In the genomic region with DNA sequence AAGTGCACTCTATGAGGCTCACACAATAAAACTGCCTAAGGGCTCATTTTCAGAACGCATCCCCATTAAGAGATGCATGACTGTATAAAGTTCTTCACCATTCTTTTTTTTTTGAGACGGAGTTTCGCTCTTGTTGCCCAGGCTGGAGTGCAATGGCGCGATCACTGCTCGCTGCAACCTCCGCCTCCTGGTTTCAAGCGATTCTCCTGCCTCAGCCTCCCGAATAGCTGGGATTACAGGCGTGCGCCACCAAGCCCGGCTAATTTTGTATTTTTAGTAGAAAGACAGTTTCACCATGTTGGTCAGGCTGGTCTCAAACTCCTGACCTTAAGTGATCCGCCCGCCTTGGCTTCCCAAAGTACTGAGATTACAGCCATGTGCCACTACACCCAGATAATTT, we compare ENCODE assay signal across 8 cellular contexts. TPM values are rescaled to one million over a fixed set of nuclear protein-coding genes. Genes with fewer than 3 reads are reported as not detected.
DNase-seq lines count a peak whose midpoint lies in the region; ATAC-seq and TF ChIP-seq lines count a peak whose summit lies in the region.
"Not testable (repeated sequence)": the region's sequence is repeated elsewhere in the genome, so short reads cannot be mapped to it uniquely, and the experiment has no call there.

No MANE protein-coding gene starts in this region.

- H3K27me3 Mint-ChIP-seq in CD4-positive, CD25-positive, alpha-beta regulatory T cell; activated T-cell treated with anti-CD3 and anti-CD28 coated beads, Interleukin-2, amount 50 U/mL, for 24 hours; MCF 10A (ENCODE audit: insufficient read depth, unreplicated experiment): not testable (repeated sequence)

- peak overlapping the region; percentile 96 for H3K4me3 ChIP-seq in CD4-positive, CD25-positive, alpha-beta regulatory T cell (ENCODE audit: low read depth, low read length)
- 0 out of 2 replicates have a peak overlapping the region, but pooled peaks have one; percentile 93 for H3K4me3 ChIP-seq in HUES6 (ENCODE audit: low read depth, low read length)
- peak overlapping the region in 2 of 4 donors; percentile 79 to 94 for H3K4me3 ChIP-seq in Peyer's patch
- peak overlapping the region in 5 of 12 donors; percentile 69 to 92 (median 77) for H3K4me3 ChIP-seq in heart left ventricle
- peak overlapping the region; percentile 100 for H3K4me3 ChIP-seq in neural cell (ENCODE audit: low read length)
- peak overlapping the region in 2 of 4 donors; percentile 81 to 97 for H3K4me3 ChIP-seq in stomach

- TF ChIP-seq RAD21 in neural cell (conservative IDR thresholded peaks at IDR 0.05) = not testable (repeated sequence)

- TF ChIP-seq POLR2A in Peyer's patch (IDR thresholded peaks at IDR 0.05); heart left ventricle (IDR thresholded peaks at IDR 0.05); stomach (IDR thresholded peaks at IDR 0.05): not testable (repeated sequence)

- intact Hi-C loops in MCF 10A (cut with micrococcal nuclease) (loop anchor here (10.0 kb wide), 1 partner anchor 437 kb away; no protein-coding TSS in a partner anchor), heart left ventricle (cut with DNase I) (loop anchor here in 1 of 10 donors (5.0 kb wide), 1 partner anchor 100 kb away; no protein-coding TSS in a partner anchor)
- intact Hi-C loops in stomach (cut with DNase I; ENCODE audit: low total_unique reads) = not testable (repeated sequence)

- peaks cover 19% of the 10 kb centered on the region for H3K79me2 ChIP-seq in neural cell (replicated peaks; ENCODE audit: insufficient read depth, low read length)

- H3K4me1 ChIP-seq in CD4-positive, CD25-positive, alpha-beta regulatory T cell (ENCODE audit: control insufficient read depth, insufficient read depth, low read length, poor library complexity, severe bottlenecking) = peaks cover 36% of the 10 kb centered on the region
- H3K4me1 ChIP-seq in HUES6 (ENCODE audit: control insufficient read depth, insufficient read depth, low read length) = not testable (repeated sequence)
- H3K4me1 ChIP-seq in Peyer's patch = peaks cover 0 to 27% (median 9%) of the 10 kb centered on the region in 4 donors
- H3K4me1 ChIP-seq in heart left ventricle = peaks cover 4 to 32% (median 23%) of the 10 kb centered on the region in 12 donors
- peaks cover 23 to 45% (median 33%) of the 10 kb centered on the region in 4 donors for H3K4me1 ChIP-seq in stomach

- H3K9ac ChIP-seq in HUES6 (ENCODE audit: low read length); neural cell (ENCODE audit: low read length): not testable (repeated sequence)

- POLR2A ChIA-PET in MCF 10A (lab: Yijun Ruan, JAX) = interaction anchor here (0.8 to 6.8 kb wide), 17 partner anchors 9 to 285 kb away, joined by 3 to 125 read pairs (median 11); partner anchors contain the start of genes AAR2, NFS1, PHF20 and RBM39

- H4K20me1 ChIP-seq in neural cell (ENCODE audit: insufficient read depth) = not testable (repeated sequence)

- peak overlapping the region in 2 of 3 donors; percentile 100 for H3K27ac Mint-ChIP-seq in CD4-positive, CD25-positive, alpha-beta regulatory T cell
- H3K27ac Mint-ChIP-seq in activated T-cell treated with anti-CD3 and anti-CD28 coated beads, Interleukin-2, amount 50 U/mL, for 24 hours = peak overlapping the region; percentile 100
- peak overlapping the region; percentile 96 for H3K27ac Mint-ChIP-seq in MCF 10A (ENCODE audit: low read depth, unreplicated experiment)

- CTCF ChIA-PET in MCF 10A (lab: Yijun Ruan, JAX) = interaction anchor here (0.7 to 5.3 kb wide), 6 partner anchors 9 to 576 kb away, joined by 3 to 42 read pairs (median 30); partner anchors contain the start of genes CNBD2 and RBM39

- not testable (repeated sequence) for H3K27me3 ChIP-seq in CD4-positive, CD25-positive, alpha-beta regulatory T cell (ENCODE audit: control insufficient read depth, insufficient read depth, low read length); HUES6 (ENCODE audit: control insufficient read depth, insufficient read depth, low read length); Peyer's patch; heart left ventricle; neural cell (ENCODE audit: insufficient read depth, low read depth, low read length); stomach

- H3K9me3 Mint-ChIP-seq in CD4-positive, CD25-positive, alpha-beta regulatory T cell; activated T-cell treated with anti-CD3 and anti-CD28 coated beads, Interleukin-2, amount 50 U/mL, for 24 hours; MCF 10A (ENCODE audit: unreplicated experiment): not testable (repeated sequence)

- not testable (repeated sequence) for H2AFZ ChIP-seq in neural cell (ENCODE audit: low read depth, low read length)

- BruUV-seq in MCF 10A (replicated peaks; lab: Mats Ljungman, UMichigan) = not testable (repeated sequence)

- H3K4me1 Mint-ChIP-seq in CD4-positive, CD25-positive, alpha-beta regulatory T cell = peaks cover 20 to 60% (median 37%) of the 10 kb centered on the region in 4 donors
- H3K4me1 Mint-ChIP-seq in activated T-cell treated with anti-CD3 and anti-CD28 coated beads, Interleukin-2, amount 50 U/mL, for 24 hours (ENCODE audit: low read depth) = peaks cover 24% of the 10 kb centered on the region
- peaks cover 13% of the 10 kb centered on the region for H3K4me1 Mint-ChIP-seq in MCF 10A (ENCODE audit: insufficient read depth, unreplicated experiment)

- not testable (repeated sequence) for ATAC-seq in CD4-positive, CD25-positive, alpha-beta regulatory T cell (ENCODE audit: low read depth in 2 of 2); heart left ventricle

- 88 to 91% (median 89%) methylated on average over 14 of the region's 14 CpGs for WGBS in heart left ventricle, 4 donors
- 95 to 98% (median 95%) methylated on average over 14 of the region's 14 CpGs for WGBS in stomach, 5 donors

- H3K9me3 ChIP-seq in CD4-positive, CD25-positive, alpha-beta regulatory T cell (ENCODE audit: control insufficient read depth in 2 of 2, low read length in 2 of 2); HUES6 (ENCODE audit: control insufficient read depth, insufficient read depth, low read depth, low read length); Peyer's patch; heart left ventricle; neural cell (ENCODE audit: low read length); stomach: not testable (repeated sequence)

- not testable (repeated sequence) for DNase-seq in CD4-positive, CD25-positive, alpha-beta regulatory T cell; Peyer's patch; activated T-cell treated with anti-CD3 and anti-CD28 coated beads, Interleukin-2, amount 50 U/mL, for 24 hours; MCF 10A (ENCODE audit: unreplicated experiment); heart left ventricle; stomach

- H3K27ac ChIP-seq in CD4-positive, CD25-positive, alpha-beta regulatory T cell (ENCODE audit: insufficient read depth, low read length, poor library complexity, severe bottlenecking) = peak overlapping the region; percentile 99
- H3K27ac ChIP-seq in HUES6 (ENCODE audit: low read depth, low read length); neural cell (ENCODE audit: low read length): not testable (repeated sequence)
- H3K27ac ChIP-seq in Peyer's patch (peak overlapping the region in 3 of 4 donors; percentile 94 to 100 (median 97)), heart left ventricle (peak overlapping the region in 8 of 12 donors; percentile 95 to 100 (median 96)), stomach (peak overlapping the region in 4 of 5 donors; percentile 98 to 99 (median 98))

- H3K9me2 ChIP-seq in neural cell (ENCODE audit: insufficient read depth, low read length) = not testable (repeated sequence)

- peak overlapping the region; percentile 99 for H3K4me2 ChIP-seq in neural cell (ENCODE audit: low read length)

- peak overlapping the region; percentile 34 to 99 (median 91) for H3K4me3 Mint-ChIP-seq in CD4-positive, CD25-positive, alpha-beta regulatory T cell
- H3K4me3 Mint-ChIP-seq in activated T-cell treated with anti-CD3 and anti-CD28 coated beads, Interleukin-2, amount 50 U/mL, for 24 hours = peak overlapping the region; percentile 100
- peak overlapping the region; percentile 97 for H3K4me3 Mint-ChIP-seq in MCF 10A (ENCODE audit: unreplicated experiment)

- not testable (repeated sequence) for TF ChIP-seq CTCF in Peyer's patch (IDR thresholded peaks at IDR 0.05); MCF 10A (IDR thresholded peaks at IDR 0.05; ENCODE audit: unreplicated experiment); heart left ventricle (IDR thresholded peaks at IDR 0.05); neural cell (IDR thresholded peaks at IDR 0.05; ENCODE audit: poor library complexity, severe bottlenecking); stomach (IDR thresholded peaks at IDR 0.05)

- H3K36me3 Mint-ChIP-seq in CD4-positive, CD25-positive, alpha-beta regulatory T cell = peaks cover 15% of the 10 kb centered on the region
- peaks cover 56% of the 10 kb centered on the region for H3K36me3 Mint-ChIP-seq in activated T-cell treated with anti-CD3 and anti-CD28 coated beads, Interleukin-2, amount 50 U/mL, for 24 hours (ENCODE audit: low read depth)
- peaks cover 61% of the 10 kb centered on the region for H3K36me3 Mint-ChIP-seq in MCF 10A (ENCODE audit: insufficient read depth, unreplicated experiment)

- not testable (repeated sequence) for TF ChIP-seq EP300 in neural cell (conservative IDR thresholded peaks at IDR 0.05; ENCODE audit: poor library complexity, severe bottlenecking); stomach (IDR thresholded peaks at IDR 0.05)

- not testable (repeated sequence) for H3F3A ChIP-seq in neural cell (ENCODE audit: insufficient read depth, low read length, poor library complexity, severe bottlenecking)

- H3K36me3 ChIP-seq in CD4-positive, CD25-positive, alpha-beta regulatory T cell (ENCODE audit: control insufficient read depth, insufficient read depth, low read length) = peaks cover 14% of the 10 kb centered on the region
- peaks cover 11% of the 10 kb centered on the region for H3K36me3 ChIP-seq in HUES6 (ENCODE audit: control insufficient read depth, insufficient read depth, low read length)
- peaks cover 0 to 10% (median 0%) of the 10 kb centered on the region in 3 donors for H3K36me3 ChIP-seq in Peyer's patch
- peaks cover 0 to 28% (median 13%) of the 10 kb centered on the region in 9 donors for H3K36me3 ChIP-seq in heart left ventricle
- not testable (repeated sequence) for H3K36me3 ChIP-seq in neural cell (ENCODE audit: insufficient read depth, low read length)
- peaks cover 5 to 28% (median 22%) of the 10 kb centered on the region in 4 donors for H3K36me3 ChIP-seq in stomach

RNA-seq across cellular contexts. Expression of gene SCAND1, which starts 2.2 kb away (rescaled TPM):
- total RNA-seq in CD4-positive, CD25-positive, alpha-beta regulatory T cell = 83.3 TPM
- 100 to 1,000 TPM; 166 to 258 (median 234) TPM for polyA plus RNA-seq in CD4-positive, CD25-positive, alpha-beta regulatory T cell
- total RNA-seq in Peyer's patch (100 to 1,000 TPM in 1 of 4 donors, 10 to 100 TPM in 3; 61.1 to 133 (median 83.4) TPM), MCF 10A (2022) (54.6 and 63.4 TPM in 2 replicates), heart left ventricle (100 to 1,000 TPM in 2 of 9 donors, 10 to 100 TPM in 7; 30.8 to 106 (median 50.5) TPM), stomach (100 to 1,000 TPM in 2 of 5 donors, 10 to 100 TPM in 3; 16.9 to 221 (median 67.4) TPM)
- polyA plus RNA-seq in heart left ventricle (100 to 1,000 TPM in 1 of 2 donors, 10 to 100 TPM in 1; 88.5 to 133 TPM), neural cell (156 and 194 TPM in 2 replicates), stomach (100 to 1,000 TPM; 154 to 246 (median 202) TPM)
- 64.8 and 71.6 TPM in 2 replicates for polyA minus RNA-seq in neural cell

RNA-seq across cellular contexts. Expression of gene CNBD2, which starts 16.3 kb away (rescaled TPM):
- 24.8 TPM for total RNA-seq in CD4-positive, CD25-positive, alpha-beta regulatory T cell
- 10 to 100 TPM in 2 of 4 donors, 1 to 10 TPM in 2; 8.5 to 16.0 (median 10.2) TPM for polyA plus RNA-seq in CD4-positive, CD25-positive, alpha-beta regulatory T cell
- total RNA-seq in Peyer's patch = 10 to 100 TPM in 1 of 4 donors, 1 to 10 TPM in 3; 4.3 to 17.9 (median 8.6) TPM
- 2.2 and 3.4 TPM in 2 replicates for total RNA-seq in MCF 10A (2022)
- 1 to 10 TPM in 8 of 9 donors, not detected in 1; 1.4 to 5.9 (median 3.6) TPM for total RNA-seq in heart left ventricle
- 1 to 10 TPM; 3.0 to 7.7 TPM for polyA plus RNA-seq in heart left ventricle
- 9.5 TPM in 2 replicates for polyA plus RNA-seq in neural cell
- polyA minus RNA-seq in neural cell = 2.7 and 6.8 TPM in 2 replicates
- total RNA-seq in stomach = 10 to 100 TPM in 1 of 5 donors, 1 to 10 TPM in 3, not detected in 1; 1.8 to 66.0 (median 9.1) TPM
- polyA plus RNA-seq in stomach = 10 to 100 TPM in 1 of 3 donors, 1 to 10 TPM in 2; 4.6 to 14.5 (median 7.0) TPM
